In genomic region chr4:1339489-1339888, GRCh38 we compare ENCODE assay signal across 27 cellular contexts.
"Had no signal": no experiment of that assay in that cellular context is flagged by ENCODE, and none has a peak within 500 bp of the region (broad histone marks: within the 10 kb centered on the region; RNA-seq: fewer than 3 reads in every experiment).

No MANE protein-coding gene starts in this region.

- H3K79me2 ChIP-seq: parathyroid adenoma had no signal

- DNase-seq: activated CD4-positive, alpha-beta T cell treated with anti-CD3 and anti-CD28 coated beads for 4 hours; activated CD4-positive, alpha-beta T cell treated with anti-CD3 and anti-CD28 coated beads, Interleukin-2, amount 50 U/mL, for 4 hours; activated naive CD4-positive, alpha-beta T cell; activated T-cell treated with anti-CD3 and anti-CD28 coated beads for 4 hours; activated T-cell treated with anti-CD3 and anti-CD28 coated beads, Interleukin-2, amount 50 U/mL, for 72 hours; anterior cingulate cortex; cerebellar nuclear complex; dorsolateral prefrontal cortex; effector memory CD4-positive, alpha-beta T cell; erythroblast; gastrocnemius medialis; glutamatergic neuron; hippocampal formation; mesenchymal stem cell; naive thymus-derived CD8-positive, alpha-beta T cell; occipital lobe; stimulated activated CD4-positive, alpha-beta T cell treated with anti-CD3 and anti-CD28 coated beads, Interleukin-2, amount 100 ng/mL, for 48 hours; stimulated activated naive CD4-positive, alpha-beta T cell treated with Interleukin-2 at 50 U/mL for 16 hours; T-helper 9 cell had no signal

- H3K9ac ChIP-seq: parathyroid adenoma had no signal

- H3K27me3 Mint-ChIP-seq: activated naive CD8-positive, alpha-beta T cell; naive thymus-derived CD8-positive, alpha-beta T cell had no signal

- H3K27ac ChIP-seq: cardiac muscle cell, coronary artery, dorsolateral prefrontal cortex, gastrocnemius medialis, parathyroid adenoma, psoas muscle, tibial nerve, VCaP had no signal

- H3K4me3 Mint-ChIP-seq: activated naive CD8-positive, alpha-beta T cell; activated T-cell treated with anti-CD3 and anti-CD28 coated beads, Interleukin-2, amount 50 U/mL, for 72 hours; naive thymus-derived CD8-positive, alpha-beta T cell; neural crest cell had no signal

- H3K4me3 ChIP-seq: cardiac muscle cell, coronary artery, dorsolateral prefrontal cortex, gastrocnemius medialis, psoas muscle, tibial nerve had no signal

- H2AFZ ChIP-seq: parathyroid adenoma had no signal

- H3K9me3 ChIP-seq: gastrocnemius medialis, psoas muscle, tibial nerve had no signal

- ATAC-seq: activated T-cell treated with anti-CD3 and anti-CD28 coated beads, Interleukin-2, amount 50 U/mL, for 72 hours; gastrocnemius medialis; naive thymus-derived CD8-positive, alpha-beta T cell; psoas muscle had no signal

- H3K9me3 Mint-ChIP-seq: naive thymus-derived CD8-positive, alpha-beta T cell; neural crest cell had no signal

- H3K4me1 ChIP-seq: gastrocnemius medialis, parathyroid adenoma, psoas muscle had no signal

- H3K27me3 ChIP-seq: cardiac muscle cell, dorsolateral prefrontal cortex, gastrocnemius medialis, tibial nerve had no signal
